2 cellular contexts compared by ENCODE assay signal in the genomic region with DNA sequence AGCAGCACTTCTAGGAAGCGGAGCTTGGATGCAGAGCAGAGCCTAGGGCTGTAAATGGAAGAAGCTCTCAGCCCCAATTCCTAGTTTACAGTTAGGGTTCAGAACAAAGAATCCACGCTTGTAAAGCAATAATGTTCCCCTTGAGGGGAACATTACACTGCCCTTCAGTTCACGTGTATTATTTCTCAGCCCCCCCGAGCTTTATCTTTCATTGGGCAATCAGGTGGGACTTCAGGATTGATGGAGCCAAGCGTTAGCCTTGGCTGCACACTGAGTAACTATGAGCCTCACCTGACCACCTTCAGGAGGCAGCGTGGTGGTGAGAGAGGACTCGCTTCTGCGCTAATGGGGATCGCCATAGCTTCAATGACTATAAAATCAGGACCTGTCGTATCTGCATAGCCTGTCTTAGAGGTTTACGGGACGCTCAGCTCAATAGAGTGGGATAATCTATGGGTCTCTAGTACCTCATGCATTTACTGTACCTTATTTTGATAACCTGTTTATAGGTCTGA.
TF ChIP-seq lines count a peak whose summit lies in the region.

No MANE protein-coding gene starts in this region.

TF ChIP-seq in SK-N-SH, 30 proteins besides CTCF, POLR2A, EP300 and RAD21 (continued from another document):
- TF ChIP-seq REST (IDR thresholded peaks at IDR 0.05; ENCODE audit: low read depth, low read length) (no peak), NFIC (IDR thresholded peaks at IDR 0.05; ENCODE audit: borderline replicate concordance) (no peak), MAX (IDR thresholded peaks at IDR 0.05; ENCODE audit: low read depth) (no peak), EZH2phosphoT487 (IDR thresholded peaks at IDR 0.05; ENCODE audit: borderline replicate concordance, low read depth) (no peak), NRF1 (IDR thresholded peaks at IDR 0.05; ENCODE audit: low read depth, low read length) (no peak), TAF1 (IDR thresholded peaks at IDR 0.05; ENCODE audit: borderline replicate concordance, low read depth, low read length) (no peak), ELF1 (IDR thresholded peaks at IDR 0.05) (no peak), SIN3A (IDR thresholded peaks at IDR 0.05; ENCODE audit: borderline replicate concordance, low read depth, low read length) (no peak)

TF ChIP-seq in SK-N-SH treated with all-trans-retinoic acid at 6 μM for 48 hours, 23 proteins besides CTCF, POLR2A, EP300 and RAD21 (continued from another document):
- TF ChIP-seq, protein P1, sequence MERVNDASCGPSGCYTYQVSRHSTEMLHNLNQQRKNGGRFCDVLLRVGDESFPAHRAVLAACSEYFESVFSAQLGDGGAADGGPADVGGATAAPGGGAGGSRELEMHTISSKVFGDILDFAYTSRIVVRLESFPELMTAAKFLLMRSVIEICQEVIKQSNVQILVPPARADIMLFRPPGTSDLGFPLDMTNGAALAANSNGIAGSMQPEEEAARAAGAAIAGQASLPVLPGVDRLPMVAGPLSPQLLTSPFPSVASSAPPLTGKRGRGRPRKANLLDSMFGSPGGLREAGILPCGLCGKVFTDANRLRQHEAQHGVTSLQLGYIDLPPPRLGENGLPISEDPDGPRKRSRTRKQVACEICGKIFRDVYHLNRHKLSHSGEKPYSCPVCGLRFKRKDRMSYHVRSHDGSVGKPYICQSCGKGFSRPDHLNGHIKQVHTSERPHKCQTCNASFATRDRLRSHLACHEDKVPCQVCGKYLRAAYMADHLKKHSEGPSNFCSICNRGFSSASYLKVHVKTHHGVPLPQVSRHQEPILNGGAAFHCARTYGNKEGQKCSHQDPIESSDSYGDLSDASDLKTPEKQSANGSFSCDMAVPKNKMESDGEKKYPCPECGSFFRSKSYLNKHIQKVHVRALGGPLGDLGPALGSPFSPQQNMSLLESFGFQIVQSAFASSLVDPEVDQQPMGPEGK (CRISPR knock-in tag; IDR thresholded peaks at IDR 0.05; ENCODE audit: borderline replicate concordance), result no peak
- TF ChIP-seq TSHZ2 (CRISPR knock-in tag; IDR thresholded peaks at IDR 0.05) (no peak), ISL1 (CRISPR knock-in tag; IDR thresholded peaks at IDR 0.05) (no peak), PPARA (CRISPR knock-in tag; IDR thresholded peaks at IDR 0.05; ENCODE audit: borderline replicate concordance) (no peak), ZFP3 (CRISPR knock-in tag; IDR thresholded peaks at IDR 0.05) (no peak)
